ENCODE assay signal across 12 cellular contexts in genomic region chr1:161180643-161181042, GRCh38. TPM values are rescaled to one million over a fixed set of nuclear protein-coding genes. Genes with fewer than 3 reads are reported as not detected.
A peak's percentile ranks its signal among the peaks of the same experiment; 100 is the strongest.
DNase-seq lines count a peak whose midpoint lies in the region; ATAC-seq, FAIRE-seq and TF ChIP-seq lines count a peak whose summit lies in the region.
"Had no signal": no experiment of that assay in that cellular context is flagged by ENCODE, and none has a peak within 500 bp of the region (broad histone marks: within the 10 kb centered on the region; RNA-seq: fewer than 3 reads in every experiment).

No MANE protein-coding gene starts in this region.

- no peak overlapping the region for H3K4me3 Mint-ChIP-seq in activated CD4-positive, alpha-beta T cell treated with anti-CD3 and anti-CD28 coated beads, Interleukin-2, amount 10 ng/mL, durations not matched to agents 7 days and 5 days

- no peaks in the 10 kb centered on the region for H3K9me3 Mint-ChIP-seq in activated CD4-positive, alpha-beta T cell treated with anti-CD3 and anti-CD28 coated beads, Interleukin-2, amount 10 ng/mL, durations not matched to agents 7 days and 5 days

- no peak overlapping the region for H3K4me3 ChIP-seq in LNCaP clone FGC (ENCODE audit: low read depth, low read length)
- no peak overlapping the region for H3K4me3 ChIP-seq in GM12878
- H3K4me3 ChIP-seq in osteoblast (ENCODE audit: insufficient read depth, low read length), result no peak overlapping the region

- no peaks in the 10 kb centered on the region for H4K20me1 ChIP-seq in GM12878 (ENCODE audit: control insufficient read depth, insufficient read depth)
- peaks cover 3% of the 10 kb centered on the region for H4K20me1 ChIP-seq in osteoblast (ENCODE audit: insufficient read depth, low read length)

- H2AFZ ChIP-seq in GM12878 (ENCODE audit: control insufficient read depth, low read depth, low read length) (no peak overlapping the region), osteoblast (ENCODE audit: low read length) (no peak overlapping the region)

- CTCF ChIA-PET in activated CD4-positive, alpha-beta T cell treated with anti-CD3 and anti-CD28 coated beads, Interleukin-2, amount 10 ng/mL, durations not matched to agents 7 days and 5 days (lab: Charles Lee), result interaction anchor here (1.8 to 4.0 kb wide), 4 partner anchors 10 to 45 kb away, joined by 4 to 30 read pairs (median 12); partner anchors contain the start of genes PPOX and TOMM40L
- CTCF ChIA-PET in GM12878 (lab: Yijun Ruan, JAX), result interaction anchor here (0.8 to 5.6 kb wide), 16 partner anchors 13 to 206 kb away, joined by 3 to 74 read pairs (median 10); partner anchors contain the start of genes NDUFS2, PPOX and TOMM40L

- FAIRE-seq in GM12878 (lab: Jason Lieb, UNC), result no peak

- H3K4me1 ChIP-seq in GM12878 (ENCODE audit: control insufficient read depth, insufficient read depth, low read length), result peaks cover 47% of the 10 kb centered on the region
- peaks cover 25% of the 10 kb centered on the region for H3K4me1 ChIP-seq in osteoblast (ENCODE audit: insufficient read depth, low read length)

- peak; percentile 48; the same call in 1 of the 2 replicates for TF ChIP-seq RAD21 in GM12878 (IDR thresholded peaks at IDR 0.05; ENCODE audit: insufficient read depth, low read depth, low read length)

- WGBS in GM12878 (ENCODE audit: insufficient coverage, insufficient replicate concordance, low lambda C conversion rate, missing lambda C conversion rate), result 5% methylated on average over 1 of the region's 1 CpG

- peak; percentile 29 for DNase-seq in activated CD4-positive, alpha-beta T cell treated with anti-CD3 and anti-CD28 coated beads, Interleukin-2, amount 10 ng/mL, durations not matched to agents 7 days and 5 days
- DNase-seq in activated CD4-positive, alpha-beta T cell treated with anti-CD3 and anti-CD28 coated beads, Interleukin-2, amount 50 U/mL, for 1 hour, result no peak
- DNase-seq in LNCaP clone FGC (ENCODE audit: low read depth), result no peak
- no peak for DNase-seq in GM12878 (ENCODE audit: low read depth, low spot score)
- DNase-seq in osteoblast (ENCODE audit: insufficient read length, low spot score, missing footprints), result no peak
- DNase-seq in cerebellar nuclear complex (lab: John Stamatoyannopoulos, UW), result no peak
- DNase-seq in nucleus accumbens (lab: John Stamatoyannopoulos, UW), result no peak
- no peak for DNase-seq in GM19238 (ENCODE audit: insufficient read length, low spot score)
- DNase-seq: activated CD4-positive, alpha-beta T cell treated with anti-CD3 and anti-CD28 coated beads, Interleukin-2, amount 50 U/mL, for 48 hours; DMS79; NCI-H1436 had no signal

- no peak overlapping the region for H3K9ac ChIP-seq in GM12878 (ENCODE audit: control insufficient read depth, insufficient read depth, low read length)

- H3K27ac ChIP-seq in GM12878 (ENCODE audit: control insufficient read depth, insufficient read depth) (no peak overlapping the region), osteoblast (ENCODE audit: low read depth, low read length) (no peak overlapping the region)

- no peak for TF ChIP-seq EP300 in GM12878 (IDR thresholded peaks at IDR 0.05; ENCODE audit: borderline replicate concordance in 1 of 2, control insufficient read depth in 1 of 2, low read depth in 2 of 2, low read length in 2 of 2)

- RAD21 ChIA-PET in GM12878 (lab: Charles Lee; ENCODE audit: unreplicated experiment), result interaction anchor here (0.9 to 3.2 kb wide), 7 partner anchors 11 to 201 kb away, joined by 3 to 25 read pairs (median 5); partner anchors contain the start of genes ADAMTS4, PPOX and TOMM40L

- H3K36me3 Mint-ChIP-seq in activated CD4-positive, alpha-beta T cell treated with anti-CD3 and anti-CD28 coated beads, Interleukin-2, amount 10 ng/mL, durations not matched to agents 7 days and 5 days (ENCODE audit: low read depth), result peaks cover 17% of the 10 kb centered on the region

- intact Hi-C loops in GM12878 (cut with micrococcal nuclease; ENCODE audit: unreplicated experiment), result no loop called here

- no peaks in the 10 kb centered on the region for H3K9me3 ChIP-seq in GM12878 (replicated peaks; ENCODE audit: control insufficient read depth, insufficient read depth, low read length)
- no peaks in the 10 kb centered on the region for H3K9me3 ChIP-seq in osteoblast (ENCODE audit: low read depth, low read length)

- SMC1A ChIA-PET in GM12878 (lab: Charles Lee; ENCODE audit: uncharacterized antibody, unreplicated experiment), result interaction anchor here (1.2 to 5.6 kb wide), 8 partner anchors 11 to 201 kb away, joined by 3 to 50 read pairs (median 12); partner anchors contain the start of genes APOA2, NDUFS2, PPOX and TOMM40L

- H3K4me2 ChIP-seq in GM12878 (ENCODE audit: control insufficient read depth, insufficient read depth) (no peak overlapping the region), osteoblast (ENCODE audit: insufficient read depth, low read length) (no peak overlapping the region)

- no TSS peak for BruUV-seq in GM12878 (replicated peaks; lab: Mats Ljungman, UMichigan)

- H3K79me2 ChIP-seq in GM12878 (ENCODE audit: control insufficient read depth, insufficient read depth, low read length) (peaks cover 31% of the 10 kb centered on the region), osteoblast (ENCODE audit: insufficient read depth, low read length) (peaks cover 16% of the 10 kb centered on the region)

- H3K27me3 ChIP-seq in GM12878 (replicated peaks in 1 of 2; ENCODE audit: control insufficient read depth in 2 of 2, insufficient read depth in 2 of 2, low read length in 1 of 2) (no peaks in the 10 kb centered on the region), osteoblast (ENCODE audit: insufficient read depth, low read length) (no peaks in the 10 kb centered on the region)

- ATAC-seq in GM12878, result no peak
- ATAC-seq: esophagus mucosa had no signal

- peaks cover 82% of the 10 kb centered on the region for H3K4me1 Mint-ChIP-seq in activated CD4-positive, alpha-beta T cell treated with anti-CD3 and anti-CD28 coated beads, Interleukin-2, amount 10 ng/mL, durations not matched to agents 7 days and 5 days

- TF ChIP-seq CTCF in LNCaP clone FGC (IDR thresholded peaks at IDR 0.05; ENCODE audit: control insufficient read depth, extremely low read depth, insufficient read depth), result 0 out of 2 replicates have a peak, but pooled peaks have one; percentile 9
- TF ChIP-seq CTCF in GM12878 (IDR thresholded peaks at IDR 0.05 in 2 of 3, conservative IDR thresholded peaks at IDR 0.05 in 1 of 3; ENCODE audit: control insufficient read depth in 2 of 3, extremely low read depth in 1 of 3, insufficient read depth in 1 of 3, low read depth in 3 of 3, low read length in 3 of 3), result peak; percentile 22 to 38 (median 22); a peak in 4 of 6 replicates
- peak; percentile 46 for TF ChIP-seq CTCF in osteoblast (IDR thresholded peaks at IDR 0.05; ENCODE audit: extremely low read depth, low read depth, low read length)

- peak overlapping the region; percentile 83 for H3K27ac Mint-ChIP-seq in activated CD4-positive, alpha-beta T cell treated with anti-CD3 and anti-CD28 coated beads, Interleukin-2, amount 10 ng/mL, durations not matched to agents 7 days and 5 days

- POLR2A ChIA-PET in activated CD4-positive, alpha-beta T cell treated with anti-CD3 and anti-CD28 coated beads, Interleukin-2, amount 10 ng/mL, durations not matched to agents 7 days and 5 days (lab: Charles Lee), result no interaction called here
- POLR2A ChIA-PET in GM12878 (lab: Charles Lee), result interaction anchor here (0.6 to 0.7 kb wide), 2 partner anchors 45 to 80 kb away, joined by 3 to 4 read pairs; partner anchors contain the start of gene TOMM40L

- H3K36me3 ChIP-seq in GM12878 (ENCODE audit: control insufficient read depth in 2 of 2, insufficient read depth in 2 of 2, low read length in 1 of 2) (peaks cover 0 to under 1% of the 10 kb centered on the region in 2 experiments; a peak in 1 of 4 replicates), osteoblast (ENCODE audit: insufficient read depth, low read length) (peaks cover 3% of the 10 kb centered on the region)

- in situ Hi-C loops in GM12878 (cut with MboI), result no loop called here

- no peak for TF ChIP-seq POLR2A in GM12878 (IDR thresholded peaks at IDR 0.05; ENCODE audit: low read depth, low read length)

- H3K27me3 Mint-ChIP-seq in activated CD4-positive, alpha-beta T cell treated with anti-CD3 and anti-CD28 coated beads, Interleukin-2, amount 10 ng/mL, durations not matched to agents 7 days and 5 days, result no peaks in the 10 kb centered on the region

RNA-seq across cellular contexts. Expression of gene B4GALT3, which starts 3.3 kb away (rescaled TPM):
- total RNA-seq in activated CD4-positive, alpha-beta T cell treated with anti-CD3 and anti-CD28 coated beads, Interleukin-2, amount 10 ng/mL, durations not matched to agents 7 days and 5 days, result 10 to 100 TPM; 43.1 to 48.6 TPM
- total RNA-seq in GM12878 (2013; cell fraction: nucleolus; rRNA removed), result 25.3 and 32.1 TPM in 2 replicates
- 44.7 and 48.4 TPM in 2 replicates for total RNA-seq in GM12878 (2014; rRNA removed)
- total RNA-seq in GM12878 (2014; rRNA removed; fragmentation: Illumina TruSeq; extraction: Trizol), result 27.7 and 30.1 TPM in 2 replicates
- 36.5 and 40.2 TPM in 2 replicates for total RNA-seq in GM12878 (2021)
- 47.6 TPM for polyA plus RNA-seq in GM12878 (2011; ENCODE audit: low read depth)
- 13.4 and 28.8 TPM in 2 replicates for polyA plus RNA-seq in GM12878 (2011; rRNA removed)
- 42.8 and 45.3 TPM in 2 replicates for polyA plus RNA-seq in GM12878 (2011; cell fraction: cytosol; rRNA removed)
- 73.8 and 89.0 TPM in 2 replicates for polyA plus RNA-seq in GM12878 (2011; cell fraction: nucleus; rRNA removed)
- polyA plus RNA-seq in GM12878 (2012), result 45.0 and 48.5 TPM in 2 replicates
- polyA plus RNA-seq in GM12878 (2014; fragmentation: Illumina TruSeq; extraction: Trizol), result 31.5 and 45.1 TPM in 2 replicates
- polyA plus RNA-seq in GM12878 (2014; fragmentation: Nextera tagmentation; extraction: Ambion mirVana), result 10 to 100 TPM; 27.1 to 39.7 TPM
- polyA plus RNA-seq in GM12878 (2014; rRNA removed), result 57.6 and 62.3 TPM in 2 replicates
- polyA plus RNA-seq in GM12878 (2016; fragmentation: Nextera tagmentation; extraction: Ambion mirVana), result 10 to 100 TPM; 45.8 to 58.9 TPM
- 17.6 and 20.0 TPM in 2 replicates for polyA minus RNA-seq in GM12878 (2011; rRNA and poly(A)+ RNA removed)
- 14.8 and 17.2 TPM in 2 replicates for polyA minus RNA-seq in GM12878 (2011; cell fraction: cytosol; rRNA and poly(A)+ RNA removed)
- polyA minus RNA-seq in GM12878 (2011; cell fraction: nucleus; rRNA and poly(A)+ RNA removed), result 19.0 and 24.4 TPM in 2 replicates
- 18.5 and 18.9 TPM in 2 replicates for total RNA-seq in osteoblast

RNA-seq across cellular contexts. Expression of gene PPOX, which starts 14.4 kb away (rescaled TPM):
- 10 to 100 TPM; 33.6 to 40.7 TPM for total RNA-seq in activated CD4-positive, alpha-beta T cell treated with anti-CD3 and anti-CD28 coated beads, Interleukin-2, amount 10 ng/mL, durations not matched to agents 7 days and 5 days
- 31.9 and 34.9 TPM in 2 replicates for total RNA-seq in GM12878 (2013; cell fraction: nucleolus; rRNA removed)
- total RNA-seq in GM12878 (2014; rRNA removed) (21.1 and 28.1 TPM in 2 replicates), GM12878 (2014; rRNA removed; fragmentation: Illumina TruSeq; extraction: Trizol) (10.9 and 12.5 TPM in 2 replicates), GM12878 (2021) (19.7 and 20.0 TPM in 2 replicates), osteoblast (15.9 and 19.5 TPM in 2 replicates)
- polyA plus RNA-seq in GM12878 (2011; ENCODE audit: low read depth), result 12.5 TPM
- polyA plus RNA-seq in GM12878 (2011; rRNA removed) (12.4 and 20.5 TPM in 2 replicates), GM12878 (2014; fragmentation: Illumina TruSeq; extraction: Trizol) (9.8 and 11.3 TPM in 2 replicates), GM12878 (2014; fragmentation: Nextera tagmentation; extraction: Ambion mirVana) (10 to 100 TPM in 1 of 2 experiments, 1 to 10 TPM in 1; 8.9 to 16.3 TPM), GM12878 (2014; rRNA removed) (20.6 and 21.4 TPM in 2 replicates), GM12878 (2016; fragmentation: Nextera tagmentation; extraction: Ambion mirVana) (10 to 100 TPM; 25.2 to 31.5 TPM)
- polyA plus RNA-seq in GM12878 (2011; cell fraction: cytosol; rRNA removed), result 17.9 and 25.4 TPM in 2 replicates
- polyA plus RNA-seq in GM12878 (2011; cell fraction: nucleus; rRNA removed), result 80.2 and 100 TPM in 2 replicates
- 22.1 and 24.6 TPM in 2 replicates for polyA plus RNA-seq in GM12878 (2012)
- polyA minus RNA-seq in GM12878 (2011; rRNA and poly(A)+ RNA removed), result 10.1 and 17.2 TPM in 2 replicates
- 5.9 and 10.7 TPM in 2 replicates for polyA minus RNA-seq in GM12878 (2011; cell fraction: cytosol; rRNA and poly(A)+ RNA removed)
- 18.3 and 23.5 TPM in 2 replicates for polyA minus RNA-seq in GM12878 (2011; cell fraction: nucleus; rRNA and poly(A)+ RNA removed)

RNA-seq across cellular contexts. Expression of gene ADAMTS4, which starts 18.2 kb away (rescaled TPM):
- total RNA-seq in activated CD4-positive, alpha-beta T cell treated with anti-CD3 and anti-CD28 coated beads, Interleukin-2, amount 10 ng/mL, durations not matched to agents 7 days and 5 days, result 1 to 10 TPM in 1 of 2 experiments, under 1 TPM in 1; 0.31 to 1.3 TPM
- 0.05 and 0.10 TPM in 2 replicates for total RNA-seq in GM12878 (2013; cell fraction: nucleolus; rRNA removed)
- total RNA-seq in GM12878 (2014; rRNA removed) (0.06 and 0.11 TPM in 2 replicates), GM12878 (2014; rRNA removed; fragmentation: Illumina TruSeq; extraction: Trizol) (0.04 and 0.05 TPM in 2 replicates), GM12878 (2021) (0.05 and 0.13 TPM in 2 replicates), osteoblast (1.4 and 3.5 TPM in 2 replicates)
- polyA plus RNA-seq in GM12878 (2011; ENCODE audit: low read depth), result 0.04 TPM
- polyA plus RNA-seq in GM12878 (2011; rRNA removed) (0.05 and 0.09 TPM in 2 replicates), GM12878 (2014; fragmentation: Illumina TruSeq; extraction: Trizol) (0.01 and 0.02 TPM in 2 replicates), GM12878 (2014; fragmentation: Nextera tagmentation; extraction: Ambion mirVana) (under 1 TPM in 1 of 2 experiments, not detected in 1; 0.07 TPM), GM12878 (2014; rRNA removed) (0.05 and 0.06 TPM in 2 replicates), GM12878 (2016; fragmentation: Nextera tagmentation; extraction: Ambion mirVana) (under 1 TPM in 1 of 2 experiments, not detected in 1; 0.03 TPM)
- polyA plus RNA-seq in GM12878 (2011; cell fraction: cytosol; rRNA removed), result 0.03 TPM in 2 replicates
- polyA plus RNA-seq in GM12878 (2011; cell fraction: nucleus; rRNA removed), result 0.06 and 0.07 TPM in 2 replicates
- polyA plus RNA-seq in GM12878 (2012), result 0.05 and 0.08 TPM in 2 replicates
- 0.15 and 0.29 TPM in 2 replicates for polyA minus RNA-seq in GM12878 (2011; rRNA and poly(A)+ RNA removed)
- 0.13 and 0.21 TPM in 2 replicates for polyA minus RNA-seq in GM12878 (2011; cell fraction: cytosol; rRNA and poly(A)+ RNA removed)
- 0.36 and 0.67 TPM in 2 replicates for polyA minus RNA-seq in GM12878 (2011; cell fraction: nucleus; rRNA and poly(A)+ RNA removed)

RNA-seq across cellular contexts. Expression of gene USP21, which starts 21.3 kb away (rescaled TPM):
- 10 to 100 TPM; 34.7 to 40.2 TPM for total RNA-seq in activated CD4-positive, alpha-beta T cell treated with anti-CD3 and anti-CD28 coated beads, Interleukin-2, amount 10 ng/mL, durations not matched to agents 7 days and 5 days
- total RNA-seq in GM12878 (2013; cell fraction: nucleolus; rRNA removed), result 29.8 and 30.0 TPM in 2 replicates
- total RNA-seq in GM12878 (2014; rRNA removed), result 11.2 and 12.2 TPM in 2 replicates
- 3.2 and 4.0 TPM in 2 replicates for total RNA-seq in GM12878 (2014; rRNA removed; fragmentation: Illumina TruSeq; extraction: Trizol)
- total RNA-seq in GM12878 (2021), result 23.7 and 28.6 TPM in 2 replicates
- 10.6 TPM for polyA plus RNA-seq in GM12878 (2011; ENCODE audit: low read depth)
- 10.1 and 14.3 TPM in 2 replicates for polyA plus RNA-seq in GM12878 (2011; rRNA removed)
- 23.1 and 27.3 TPM in 2 replicates for polyA plus RNA-seq in GM12878 (2011; cell fraction: cytosol; rRNA removed)
- 129 and 139 TPM in 2 replicates for polyA plus RNA-seq in GM12878 (2011; cell fraction: nucleus; rRNA removed)
- polyA plus RNA-seq in GM12878 (2012), result 15.7 and 16.8 TPM in 2 replicates
- 17.6 and 18.8 TPM in 2 replicates for polyA plus RNA-seq in GM12878 (2014; fragmentation: Illumina TruSeq; extraction: Trizol)
- polyA plus RNA-seq in GM12878 (2014; fragmentation: Nextera tagmentation; extraction: Ambion mirVana), result 1 to 10 TPM; 3.2 to 8.3 TPM
- 26.9 and 29.8 TPM in 2 replicates for polyA plus RNA-seq in GM12878 (2014; rRNA removed)
- polyA plus RNA-seq in GM12878 (2016; fragmentation: Nextera tagmentation; extraction: Ambion mirVana), result 10 to 100 TPM; 19.4 to 21.9 TPM
- 10.1 and 12.7 TPM in 2 replicates for polyA minus RNA-seq in GM12878 (2011; rRNA and poly(A)+ RNA removed)
- 6.1 and 12.3 TPM in 2 replicates for polyA minus RNA-seq in GM12878 (2011; cell fraction: cytosol; rRNA and poly(A)+ RNA removed)
- 25.9 and 34.9 TPM in 2 replicates for polyA minus RNA-seq in GM12878 (2011; cell fraction: nucleus; rRNA and poly(A)+ RNA removed)
- total RNA-seq in osteoblast, result 8.0 and 9.1 TPM in 2 replicates

RNA-seq across cellular contexts. Expression of gene NDUFS2, which starts 21.5 kb away (rescaled TPM):
- 10 to 100 TPM; 74.2 to 82.1 TPM for total RNA-seq in activated CD4-positive, alpha-beta T cell treated with anti-CD3 and anti-CD28 coated beads, Interleukin-2, amount 10 ng/mL, durations not matched to agents 7 days and 5 days
- 61.8 and 68.8 TPM in 2 replicates for total RNA-seq in GM12878 (2013; cell fraction: nucleolus; rRNA removed)
- total RNA-seq in GM12878 (2014; rRNA removed) (160 and 182 TPM in 2 replicates), GM12878 (2014; rRNA removed; fragmentation: Illumina TruSeq; extraction: Trizol) (135 and 136 TPM in 2 replicates), GM12878 (2021) (78.7 and 79.9 TPM in 2 replicates), osteoblast (103 and 130 TPM in 2 replicates)
- 73.6 TPM for polyA plus RNA-seq in GM12878 (2011; ENCODE audit: low read depth)
- polyA plus RNA-seq in GM12878 (2011; rRNA removed) (154 and 186 TPM in 2 replicates), GM12878 (2014; fragmentation: Illumina TruSeq; extraction: Trizol) (135 and 147 TPM in 2 replicates), GM12878 (2014; fragmentation: Nextera tagmentation; extraction: Ambion mirVana) (10 to 100 TPM; 66.5 to 93.9 TPM), GM12878 (2014; rRNA removed) (186 and 190 TPM in 2 replicates), GM12878 (2016; fragmentation: Nextera tagmentation; extraction: Ambion mirVana) (100 to 1,000 TPM; 203 to 215 TPM)
- 161 and 199 TPM in 2 replicates for polyA plus RNA-seq in GM12878 (2011; cell fraction: cytosol; rRNA removed)
- 138 and 144 TPM in 2 replicates for polyA plus RNA-seq in GM12878 (2011; cell fraction: nucleus; rRNA removed)
- 106 and 107 TPM in 2 replicates for polyA plus RNA-seq in GM12878 (2012)
- 145 and 211 TPM in 2 replicates for polyA minus RNA-seq in GM12878 (2011; rRNA and poly(A)+ RNA removed)
- polyA minus RNA-seq in GM12878 (2011; cell fraction: cytosol; rRNA and poly(A)+ RNA removed), result 48.6 and 58.0 TPM in 2 replicates
- 58.3 and 81.3 TPM in 2 replicates for polyA minus RNA-seq in GM12878 (2011; cell fraction: nucleus; rRNA and poly(A)+ RNA removed)
